In genomic region chr5:61298580-61298979, GRCh38 we compare ENCODE assay signal across 1 cellular context.
TF ChIP-seq lines count a peak whose summit lies in the region.

No MANE protein-coding gene starts in this region.

TF ChIP-seq in HepG2, 621 proteins besides CTCF, POLR2A, EP300 and RAD21:
- TF ChIP-seq ARID5B (CRISPR knock-in tag; IDR thresholded peaks at IDR 0.05) (peak; percentile 31; the same call in 1 of the 2 replicates), FOSL2 (CRISPR knock-in tag; IDR thresholded peaks at IDR 0.05) (peak; percentile 73), FOXA1 (IDR thresholded peaks at IDR 0.05) (no peak), FOXA1 (CRISPR knock-in tag; IDR thresholded peaks at IDR 0.05) (peak; percentile 48; the same call in 1 of the 2 replicates), ZNF432 (CRISPR knock-in tag; IDR thresholded peaks at IDR 0.05; ENCODE audit: borderline replicate concordance) (no peak), ZNF263 (CRISPR knock-in tag; IDR thresholded peaks at IDR 0.05) (no peak), REST (IDR thresholded peaks at IDR 0.05; ENCODE audit: borderline replicate concordance in 1 of 2, low read depth in 1 of 2, low read length in 2 of 2) (no peak), FOXA3 (CRISPR knock-in tag; IDR thresholded peaks at IDR 0.05) (peak; percentile 34; the same call in 1 of the 2 replicates), KAT8 (CRISPR knock-in tag; IDR thresholded peaks at IDR 0.05) (0 out of 2 replicates have a peak, but pooled peaks have one; percentile 15), GATAD2A (CRISPR knock-in tag; IDR thresholded peaks at IDR 0.05) (0 out of 2 replicates have a peak, but pooled peaks have one; percentile 13)
